ENCODE assay signal across 17 cellular contexts in genomic region chr11:125253289-125253688, GRCh38.
"Had no signal": no experiment of that assay in that cellular context is flagged by ENCODE, and none has a peak within 500 bp of the region (broad histone marks: within the 10 kb centered on the region; RNA-seq: fewer than 3 reads in every experiment).

No MANE protein-coding gene starts in this region.

- H3K9me3 Mint-ChIP-seq: activated naive CD4-positive, alpha-beta T cell treated with anti-CD3 and anti-CD28 coated beads, Interleukin-2, amount 50 U/mL, for 72 hours; activated T-cell treated with anti-CD3 and anti-CD28 coated beads, Interleukin-2, amount 50 U/mL, for 72 hours; memory B cell; naive thymus-derived CD8-positive, alpha-beta T cell; stimulated activated naive CD8-positive, alpha-beta T cell treated with anti-CD3 and anti-CD28 coated beads, Interleukin-15, amount 100 ng/mL, for 72 hours had no signal

- H3K27ac ChIP-seq: adrenal gland, left lung, neutrophil, parathyroid adenoma, SJCRH30, thoracic aorta, WERI-Rb-1 had no signal

- H3K36me3 ChIP-seq: adrenal gland, left lung, neutrophil, thoracic aorta, WERI-Rb-1 had no signal

- H3K36me3 Mint-ChIP-seq: activated naive CD4-positive, alpha-beta T cell treated with anti-CD3 and anti-CD28 coated beads, Interleukin-2, amount 50 U/mL, for 72 hours; memory B cell; naive thymus-derived CD8-positive, alpha-beta T cell had no signal

- H3K9ac ChIP-seq: parathyroid adenoma had no signal

- H3K4me3 ChIP-seq: adrenal gland, left lung, SJCRH30, thoracic aorta had no signal

- H3K27ac Mint-ChIP-seq: activated naive CD4-positive, alpha-beta T cell treated with anti-CD3 and anti-CD28 coated beads, Interleukin-2, amount 50 U/mL, for 72 hours; activated T-cell treated with anti-CD3 and anti-CD28 coated beads, Interleukin-2, amount 50 U/mL, for 72 hours; memory B cell; naive thymus-derived CD8-positive, alpha-beta T cell; stimulated activated naive CD8-positive, alpha-beta T cell treated with anti-CD3 and anti-CD28 coated beads, Interleukin-15, amount 100 ng/mL, for 72 hours; T-helper 17 cell had no signal

- DNase-seq: activated CD4-positive, alpha-beta T cell treated with anti-CD3 and anti-CD28 coated beads, Interleukin-2, amount 50 U/mL, for 4 hours; activated gamma-delta T cell; activated T-cell treated with anti-CD3 and anti-CD28 coated beads, Interleukin-2, amount 50 U/mL, for 72 hours; adrenal gland; foreskin fibroblast; left lung; naive thymus-derived CD8-positive, alpha-beta T cell; SJCRH30; stimulated activated CD4-positive, alpha-beta T cell treated with anti-CD3 and anti-CD28 coated beads, Interleukin-2, amount 100 ng/mL, for 48 hours; stimulated activated naive CD8-positive, alpha-beta T cell treated with anti-CD3 and anti-CD28 coated beads, Interleukin-15, amount 100 ng/mL, for 72 hours; T-helper 17 cell; WERI-Rb-1 had no signal

- H3K79me2 ChIP-seq: parathyroid adenoma had no signal

- H3K27me3 ChIP-seq: adrenal gland, left lung, SJCRH30 had no signal

- H3K4me1 Mint-ChIP-seq: naive thymus-derived CD8-positive, alpha-beta T cell; stimulated activated naive CD8-positive, alpha-beta T cell treated with anti-CD3 and anti-CD28 coated beads, Interleukin-15, amount 100 ng/mL, for 72 hours had no signal

- H3K4me3 Mint-ChIP-seq: activated T-cell treated with anti-CD3 and anti-CD28 coated beads, Interleukin-2, amount 50 U/mL, for 72 hours; memory B cell; naive thymus-derived CD8-positive, alpha-beta T cell; stimulated activated naive CD8-positive, alpha-beta T cell treated with anti-CD3 and anti-CD28 coated beads, Interleukin-15, amount 100 ng/mL, for 72 hours; T-helper 17 cell had no signal

- H3K9me3 ChIP-seq: adrenal gland, left lung, neutrophil, SJCRH30, thoracic aorta had no signal

- ATAC-seq: activated naive CD4-positive, alpha-beta T cell treated with anti-CD3 and anti-CD28 coated beads, Interleukin-2, amount 50 U/mL, for 72 hours; activated T-cell treated with anti-CD3 and anti-CD28 coated beads, Interleukin-2, amount 50 U/mL, for 72 hours; left lung; naive thymus-derived CD8-positive, alpha-beta T cell; stimulated activated naive CD8-positive, alpha-beta T cell treated with anti-CD3 and anti-CD28 coated beads, Interleukin-15, amount 100 ng/mL, for 72 hours; T-helper 17 cell had no signal

- H3K4me1 ChIP-seq: left lung, parathyroid adenoma, SJCRH30 had no signal
